In the genomic region with DNA sequence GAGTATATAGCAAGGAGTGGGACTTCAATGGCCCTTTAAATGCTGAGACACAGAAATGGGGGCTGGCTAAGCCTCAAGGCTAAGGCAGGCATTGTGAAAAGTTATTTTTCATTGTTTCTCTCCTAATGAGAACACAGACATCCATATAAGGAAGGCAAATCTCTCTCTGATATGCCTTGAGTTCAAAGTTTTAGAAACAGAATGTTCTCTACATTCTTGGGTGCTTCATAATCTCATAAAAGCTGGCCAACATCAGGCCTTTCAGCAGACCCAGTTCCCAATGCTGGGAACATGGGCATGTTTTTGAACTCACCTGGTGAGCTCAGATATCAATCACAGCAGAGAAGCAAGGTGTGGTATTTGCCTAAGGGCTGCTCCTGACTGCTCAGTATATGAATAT, we compare ENCODE assay signal across 16 cellular contexts. TPM values are rescaled to one million over a fixed set of nuclear protein-coding genes. Genes with fewer than 3 reads are reported as not detected.
A peak's percentile ranks its signal among the peaks of the same experiment; 100 is the strongest.
DNase-seq lines count a peak whose midpoint lies in the region; ATAC-seq and TF ChIP-seq lines count a peak whose summit lies in the region.
"Had no signal": no experiment of that assay in that cellular context is flagged by ENCODE, and none has a peak within 500 bp of the region (broad histone marks: within the 10 kb centered on the region; RNA-seq: fewer than 3 reads in every experiment).

No MANE protein-coding gene starts in this region.

- no peak overlapping the region; the same call in 1 of the 2 replicates for H3K14ac ChIP-seq in IMR-90 (replicated peaks; ENCODE audit: low read depth, low read length)

- peak overlapping the region; percentile 54; the same call in 1 of the 2 replicates for H4K5ac ChIP-seq in IMR-90 (ENCODE audit: low read depth, low read length)

- no peak overlapping the region for H3K4me3 ChIP-seq in IMR-90 (ENCODE audit: insufficient read depth, low read depth, low read length)
- H3K4me3 ChIP-seq in mammary epithelial cell (replicated peaks in 1 of 3; ENCODE audit: insufficient read depth in 1 of 3, low read depth in 2 of 3, low read length in 3 of 3): no peak overlapping the region
- H3K4me3 ChIP-seq in testis: no peak overlapping the region
- no peak overlapping the region for H3K4me3 ChIP-seq in left lung
- H3K4me3 ChIP-seq: dorsolateral prefrontal cortex had no signal

- H4K8ac ChIP-seq in IMR-90 (ENCODE audit: low read depth in 2 of 2, low read length in 2 of 2): peak overlapping the region; percentile 50 to 69; a peak in 3 of 4 replicates

- H4K91ac ChIP-seq in IMR-90 (ENCODE audit: insufficient read depth, low read depth, low read length): peak overlapping the region; percentile 68; the same call in 1 of the 2 replicates

- H2BK20ac ChIP-seq in IMR-90 (ENCODE audit: low read depth, low read length): peak overlapping the region; percentile 39; the same call in 1 of the 2 replicates

- H3K36me3 ChIP-seq in IMR-90 (ENCODE audit: control insufficient read depth, insufficient read depth, low read length) (no peaks in the 10 kb centered on the region), mammary epithelial cell (ENCODE audit: insufficient read depth, low read length) (no peaks in the 10 kb centered on the region), testis (ENCODE audit: low read depth, missing control alignments) (no peaks in the 10 kb centered on the region), left lung (no peaks in the 10 kb centered on the region)

- H2AFZ ChIP-seq in IMR-90 (replicated peaks; ENCODE audit: low read length, poor library complexity): no peak overlapping the region
- H2AFZ ChIP-seq in mammary epithelial cell (ENCODE audit: low read depth, low read length): no peak overlapping the region

- H2AK9ac ChIP-seq in IMR-90 (replicated peaks; ENCODE audit: low read depth, low read length, poor library complexity): no peak overlapping the region

- H3K79me2 ChIP-seq in mammary epithelial cell (ENCODE audit: insufficient read depth, low read length): no peaks in the 10 kb centered on the region

- peak overlapping the region; percentile 64 for H2BK5ac ChIP-seq in IMR-90 (ENCODE audit: low read depth, low read length, poor library complexity, severe bottlenecking)

- H3K4me1 ChIP-seq in IMR-90 (ENCODE audit: control insufficient read depth, insufficient read depth, low read length): peaks cover 2% of the 10 kb centered on the region
- H3K4me1 ChIP-seq in mammary epithelial cell (ENCODE audit: insufficient read depth, low read length): peaks cover 40% of the 10 kb centered on the region
- H3K4me1 ChIP-seq in testis: peaks cover 25% of the 10 kb centered on the region
- H3K4me1 ChIP-seq in left lung: no peaks in the 10 kb centered on the region

- TF ChIP-seq POLR2A in IMR-90 (IDR thresholded peaks at IDR 0.05; ENCODE audit: low read depth, low read length): no peak
- TF ChIP-seq POLR2A in testis (IDR thresholded peaks at IDR 0.05): no peak

- POLR2A ChIA-PET in IMR-90 (lab: Charles Lee; ENCODE audit: unreplicated experiment): no interaction called here

- 0 out of 2 replicates have a peak overlapping the region, but pooled peaks have one; percentile 33 for H3K4ac ChIP-seq in IMR-90 (ENCODE audit: low read depth, low read length)

- no peak overlapping the region for H3K56ac ChIP-seq in IMR-90 (ENCODE audit: extremely low read depth, insufficient read depth, low read length)

- H4K20me1 ChIP-seq in IMR-90 (ENCODE audit: insufficient read depth, low read length): no peaks in the 10 kb centered on the region
- H4K20me1 ChIP-seq in mammary epithelial cell (ENCODE audit: insufficient read depth, low read length): no peaks in the 10 kb centered on the region

- intact Hi-C loops in IMR-90 (cut with micrococcal nuclease) (loop anchor here (5.0 kb wide), 1 partner anchor 94 kb away; no protein-coding TSS in a partner anchor), mammary epithelial cell (cut with micrococcal nuclease) (loop anchor here (5.0 kb wide), 1 partner anchor 49 kb away; a partner anchor contains a TSS), testis (cut with DNase I; ENCODE audit: low total_unique reads) (loop anchor here (5.0 to 10.0 kb wide), 2 partner anchors 89 to 146 kb away; a partner anchor contains a TSS), left lung (cut with DNase I) (loop anchor here in 1 of 2 donors (10.0 kb wide), 1 partner anchor 146 kb away; a partner anchor contains a TSS)
- intact Hi-C loops in activated T-helper 2 cell treated with anti-CD3 and anti-CD28 coated beads, Interferon-gamma antibody, Interleukin-2, Interleukin-4, amounts not matched to agents 10 μg/mL and 5 μg/mL and 100 μg/mL, durations not matched to agents 14 hours and 24 hours and 36 hours (cut with micrococcal nuclease): no loop called here
- intact Hi-C loops in activated CD4-positive, alpha-beta T cell treated with anti-CD3 and anti-CD28 coated beads, Interleukin-2, amount 10 ng/mL, durations not matched to agents 24 days and 14 days (cut with micrococcal nuclease): loop anchor here (10.0 kb wide), 1 partner anchor 176 kb away; a partner anchor contains a TSS

- TF ChIP-seq CTCF in IMR-90 (conservative IDR thresholded peaks at IDR 0.05; ENCODE audit: low read depth, low read length): no peak
- no peak for TF ChIP-seq CTCF in mammary epithelial cell (conservative IDR thresholded peaks at IDR 0.05 in 1 of 2, IDR thresholded peaks at IDR 0.05 in 1 of 2; ENCODE audit: extremely low read depth in 1 of 2, insufficient read depth in 1 of 2, low read depth in 1 of 2, low read length in 2 of 2)
- no peak for TF ChIP-seq CTCF in testis (IDR thresholded peaks at IDR 0.05)
- no peak for TF ChIP-seq CTCF in left lung (IDR thresholded peaks at IDR 0.05)

- dilution Hi-C loops in IMR-90 (cut with HindIII; ENCODE audit: low sequenced_read_pairs, unreplicated experiment) (no loop called here), mammary epithelial cell (cut with HindIII; ENCODE audit: low sequenced_read_pairs) (no loop called here)

- peak overlapping the region; percentile 48; the same call in 1 of the 2 replicates for H3K27ac ChIP-seq in IMR-90 (ENCODE audit: insufficient read depth, low read length)
- H3K27ac ChIP-seq in mammary epithelial cell (ENCODE audit: insufficient read depth, low read depth, low read length): peak overlapping the region; percentile 91
- peak overlapping the region; percentile 91 to 92 for H3K27ac ChIP-seq in testis
- no peak overlapping the region for H3K27ac ChIP-seq in left lung
- H3K27ac ChIP-seq: dorsolateral prefrontal cortex had no signal

- ATAC-seq in IMR-90 (ENCODE audit: low read depth) (peak; percentile 63), left lung (no peak)
- ATAC-seq: left lobe of liver; stimulated activated memory B cell treated with anti-CD40 and anti-IgM and Interleukin-4, amounts not matched to agents 10 μg/mL and 1 μg/mL and 100 μg/mL, for 72 hours had no signal

- H2AK5ac ChIP-seq in IMR-90 (ENCODE audit: low read depth, low read length): no peak overlapping the region

- H3K18ac ChIP-seq in IMR-90 (ENCODE audit: low read depth, low read length): peak overlapping the region; percentile 38; the same call in 1 of the 2 replicates

- no peaks in the 10 kb centered on the region for H3K9me1 ChIP-seq in IMR-90 (ENCODE audit: insufficient read depth, low read length)

- no peaks in the 10 kb centered on the region for H3K9me3 Mint-ChIP-seq in activated T-helper 2 cell treated with anti-CD3 and anti-CD28 coated beads, Interferon-gamma antibody, Interleukin-2, Interleukin-4, amounts not matched to agents 10 μg/mL and 5 μg/mL and 100 μg/mL, durations not matched to agents 14 hours and 24 hours and 36 hours
- no peaks in the 10 kb centered on the region for H3K9me3 Mint-ChIP-seq in activated CD4-positive, alpha-beta T cell treated with anti-CD3 and anti-CD28 coated beads, Interleukin-2, amount 10 ng/mL, durations not matched to agents 24 days and 14 days
- H3K9me3 Mint-ChIP-seq: activated B cell treated with CpG ODN at 0.5 μM for 24 hours; stimulated activated memory B cell treated with anti-CD40 and anti-IgM and Interleukin-4, amounts not matched to agents 10 μg/mL and 1 μg/mL and 100 μg/mL, for 72 hours had no signal

- no peak overlapping the region for H2BK15ac ChIP-seq in IMR-90 (ENCODE audit: low read depth, low read length)

- no peak overlapping the region for H3K9ac ChIP-seq in IMR-90 (ENCODE audit: low read depth, low read length)
- peak overlapping the region; percentile 22 for H3K9ac ChIP-seq in mammary epithelial cell (ENCODE audit: insufficient read depth, low read length)

- peaks cover 1% of the 10 kb centered on the region for H3K4me1 Mint-ChIP-seq in activated T-helper 2 cell treated with anti-CD3 and anti-CD28 coated beads, Interferon-gamma antibody, Interleukin-2, Interleukin-4, amounts not matched to agents 10 μg/mL and 5 μg/mL and 100 μg/mL, durations not matched to agents 14 hours and 24 hours and 36 hours (ENCODE audit: low read depth)
- H3K4me1 Mint-ChIP-seq in activated CD4-positive, alpha-beta T cell treated with anti-CD3 and anti-CD28 coated beads, Interleukin-2, amount 10 ng/mL, durations not matched to agents 24 days and 14 days: peaks cover 1% of the 10 kb centered on the region

- H3K4me3 Mint-ChIP-seq in activated T-helper 2 cell treated with anti-CD3 and anti-CD28 coated beads, Interferon-gamma antibody, Interleukin-2, Interleukin-4, amounts not matched to agents 10 μg/mL and 5 μg/mL and 100 μg/mL, durations not matched to agents 14 hours and 24 hours and 36 hours (ENCODE audit: low read depth): no peak overlapping the region
- H3K4me3 Mint-ChIP-seq in activated CD4-positive, alpha-beta T cell treated with anti-CD3 and anti-CD28 coated beads, Interleukin-2, amount 10 ng/mL, durations not matched to agents 24 days and 14 days: no peak overlapping the region
- H3K4me3 Mint-ChIP-seq: activated B cell treated with CpG ODN at 0.5 μM for 24 hours; stimulated activated memory B cell treated with anti-CD40 and anti-IgM and Interleukin-4, amounts not matched to agents 10 μg/mL and 1 μg/mL and 100 μg/mL, for 72 hours had no signal

- H3K4me2 ChIP-seq in IMR-90 (ENCODE audit: low read depth, low read length): no peak overlapping the region
- H3K4me2 ChIP-seq in mammary epithelial cell (ENCODE audit: insufficient read depth, low read depth, low read length): peak overlapping the region; percentile 47

- in situ Hi-C loops in IMR-90 (cut with MboI; ENCODE audit: low sequenced_read_pairs): loop anchor here (5.0 to 25.0 kb wide), 3 partner anchors 136 to 599 kb away; no protein-coding TSS in a partner anchor
- in situ Hi-C loops in mammary epithelial cell (cut with MboI; ENCODE audit: low sequenced_read_pairs in 2 of 2): loop anchor here (10.0 to 25.0 kb wide), 5 partner anchors 146 to 599 kb away; a partner anchor contains a TSS

- no peak overlapping the region for H3K23ac ChIP-seq in IMR-90 (ENCODE audit: low read depth, low read length)

- no peaks in the 10 kb centered on the region for H3K79me1 ChIP-seq in IMR-90 (ENCODE audit: low read depth in 1 of 2, low read length in 2 of 2)

- CTCF ChIA-PET in IMR-90 (lab: Yijun Ruan, JAX): no interaction called here
- CTCF ChIA-PET in mammary epithelial cell (lab: Charles Lee; ENCODE audit: low non-redundant PET): interaction anchor here (0.6 kb wide), 1 partner anchor 293 kb away, joined by 3 read pairs; no protein-coding TSS in a partner anchor

- TF ChIP-seq RAD21 in IMR-90 (IDR thresholded peaks at IDR 0.05; ENCODE audit: low read length): no peak

- H3K27me3 Mint-ChIP-seq in activated T-helper 2 cell treated with anti-CD3 and anti-CD28 coated beads, Interferon-gamma antibody, Interleukin-2, Interleukin-4, amounts not matched to agents 10 μg/mL and 5 μg/mL and 100 μg/mL, durations not matched to agents 14 hours and 24 hours and 36 hours (ENCODE audit: low read depth): no peaks in the 10 kb centered on the region
- H3K27me3 Mint-ChIP-seq in activated CD4-positive, alpha-beta T cell treated with anti-CD3 and anti-CD28 coated beads, Interleukin-2, amount 10 ng/mL, durations not matched to agents 24 days and 14 days: peaks cover 2% of the 10 kb centered on the region
- H3K27me3 Mint-ChIP-seq: activated B cell treated with CpG ODN at 0.5 μM for 24 hours; stimulated activated memory B cell treated with anti-CD40 and anti-IgM and Interleukin-4, amounts not matched to agents 10 μg/mL and 1 μg/mL and 100 μg/mL, for 72 hours had no signal

- peak overlapping the region; percentile 42; the same call in 1 of the 2 replicates for H2BK120ac ChIP-seq in IMR-90 (ENCODE audit: low read depth, low read length)

- H3K9me3 ChIP-seq in IMR-90 (ENCODE audit: control insufficient read depth, insufficient read depth, low read length) (no peaks in the 10 kb centered on the region), mammary epithelial cell (replicated peaks; ENCODE audit: insufficient read depth, low read length) (no peaks in the 10 kb centered on the region), testis (no peaks in the 10 kb centered on the region), left lung (no peaks in the 10 kb centered on the region)

- H3K27ac Mint-ChIP-seq in activated T-helper 2 cell treated with anti-CD3 and anti-CD28 coated beads, Interferon-gamma antibody, Interleukin-2, Interleukin-4, amounts not matched to agents 10 μg/mL and 5 μg/mL and 100 μg/mL, durations not matched to agents 14 hours and 24 hours and 36 hours: no peak overlapping the region
- H3K27ac Mint-ChIP-seq in activated CD4-positive, alpha-beta T cell treated with anti-CD3 and anti-CD28 coated beads, Interleukin-2, amount 10 ng/mL, durations not matched to agents 24 days and 14 days: no peak overlapping the region
- H3K27ac Mint-ChIP-seq: activated B cell treated with CpG ODN at 0.5 μM for 24 hours; stimulated activated memory B cell treated with anti-CD40 and anti-IgM and Interleukin-4, amounts not matched to agents 10 μg/mL and 1 μg/mL and 100 μg/mL, for 72 hours had no signal

- H3K36me3 Mint-ChIP-seq in activated T-helper 2 cell treated with anti-CD3 and anti-CD28 coated beads, Interferon-gamma antibody, Interleukin-2, Interleukin-4, amounts not matched to agents 10 μg/mL and 5 μg/mL and 100 μg/mL, durations not matched to agents 14 hours and 24 hours and 36 hours (ENCODE audit: low read depth): no peaks in the 10 kb centered on the region
- H3K36me3 Mint-ChIP-seq in activated CD4-positive, alpha-beta T cell treated with anti-CD3 and anti-CD28 coated beads, Interleukin-2, amount 10 ng/mL, durations not matched to agents 24 days and 14 days (ENCODE audit: low read depth): no peaks in the 10 kb centered on the region
- H3K36me3 Mint-ChIP-seq: stimulated activated memory B cell treated with anti-CD40 and anti-IgM and Interleukin-4, amounts not matched to agents 10 μg/mL and 1 μg/mL and 100 μg/mL, for 72 hours had no signal

- DNase-seq in IMR-90: peak; percentile 21
- peak; percentile 81 for DNase-seq in mammary epithelial cell
- DNase-seq in iris pigment epithelial cell (ENCODE audit: low read depth): peak; percentile 44
- DNase-seq in testis: peak; percentile 56
- no peak for DNase-seq in effector CD4-positive, alpha-beta T cell
- no peak for DNase-seq in left lung
- no peak for DNase-seq in activated T-helper 2 cell treated with anti-CD3 and anti-CD28 coated beads, Interferon-gamma antibody, Interleukin-2, Interleukin-4, amounts not matched to agents 10 μg/mL and 5 μg/mL and 100 μg/mL, durations not matched to agents 14 hours and 24 hours and 36 hours (ENCODE audit: low spot score)
- DNase-seq in activated CD4-positive, alpha-beta T cell treated with anti-CD3 and anti-CD28 coated beads, Interleukin-2, amount 10 ng/mL, durations not matched to agents 24 days and 14 days: no peak
- DNase-seq: activated B cell treated with CpG ODN at 0.5 μM for 24 hours; activated effector memory CD4-positive, alpha-beta T cell treated with Interleukin-2 at 50 U/mL for 16 hours; dorsolateral prefrontal cortex; GOT3; NCI-H1417; NCI-H226 had no signal

- BruUV-seq in IMR-90 (replicated peaks; lab: Mats Ljungman, UMichigan) (no TSS peak), mammary epithelial cell (replicated peaks; lab: Mats Ljungman, UMichigan) (no TSS peak)

- H3K27me3 ChIP-seq in IMR-90 (ENCODE audit: control insufficient read depth, insufficient read depth, low read length) (peaks cover 4% of the 10 kb centered on the region; the same call in 1 of the 2 replicates), mammary epithelial cell (ENCODE audit: insufficient read depth, low read length) (peaks cover 3% of the 10 kb centered on the region), testis (no peaks in the 10 kb centered on the region), left lung (peaks cover 0 to 1% of the 10 kb centered on the region in 2 donors)

RNA-seq across cellular contexts. Expression of a gene that starts 19.4 kb away (rescaled TPM):
- total RNA-seq in IMR-90 (2012; rRNA removed) (under 0.01 TPM in 2 replicates), mammary epithelial cell (under 1 TPM; 0.14 to 0.50 TPM), testis (10 to 100 TPM; 29.5 to 37.9 TPM), left lung (under 1 TPM; 0.17 to 0.21 TPM)
- polyA plus RNA-seq in IMR-90 (2012; rRNA removed) (0.16 and 0.26 TPM in 2 replicates), mammary epithelial cell (0.06 TPM), testis (ENCODE audit: insufficient read depth, low read depth, low replicate concordance) (5.3 TPM)
- polyA plus RNA-seq in IMR-90 (2012; cell fraction: cytosol; rRNA removed): 0.05 TPM in 1 of 2 replicates, not detected in the other
- polyA plus RNA-seq in IMR-90 (2012; cell fraction: nucleus; rRNA removed; ENCODE audit: low replicate concordance): 1.5 and 1.9 TPM in 2 replicates
- not detected for polyA minus RNA-seq in mammary epithelial cell
- total RNA-seq in activated T-helper 2 cell treated with anti-CD3 and anti-CD28 coated beads, Interferon-gamma antibody, Interleukin-2, Interleukin-4, amounts not matched to agents 10 μg/mL and 5 μg/mL and 100 μg/mL, durations not matched to agents 14 hours and 24 hours and 36 hours: not detected in 2 replicates
- 0.16 and 0.21 TPM in 2 replicates for total RNA-seq in activated CD4-positive, alpha-beta T cell treated with anti-CD3 and anti-CD28 coated beads, Interleukin-2, amount 10 ng/mL, durations not matched to agents 24 days and 14 days

RNA-seq across cellular contexts. Expression of a gene that starts 46.6 kb away (rescaled TPM):
- 11.1 and 16.7 TPM in 2 replicates for total RNA-seq in IMR-90 (2012; rRNA removed)
- 27.3 and 31.9 TPM in 2 replicates for polyA plus RNA-seq in IMR-90 (2012; rRNA removed)
- polyA plus RNA-seq in IMR-90 (2012; cell fraction: cytosol; rRNA removed): 8.5 and 18.2 TPM in 2 replicates
- polyA plus RNA-seq in IMR-90 (2012; cell fraction: nucleus; rRNA removed; ENCODE audit: low replicate concordance): 7.3 and 25.4 TPM in 2 replicates
- 10 to 100 TPM; 33.3 to 98.1 TPM for total RNA-seq in mammary epithelial cell
- polyA plus RNA-seq in mammary epithelial cell: 35.8 TPM
- 20.3 TPM for polyA minus RNA-seq in mammary epithelial cell
- total RNA-seq in testis: 100 to 1,000 TPM; 132 to 149 TPM
- 62.6 TPM for polyA plus RNA-seq in testis (ENCODE audit: insufficient read depth, low read depth, low replicate concordance)
- 10 to 100 TPM; 67.5 to 77.2 TPM for total RNA-seq in left lung
- 6.1 TPM in 2 replicates for total RNA-seq in activated T-helper 2 cell treated with anti-CD3 and anti-CD28 coated beads, Interferon-gamma antibody, Interleukin-2, Interleukin-4, amounts not matched to agents 10 μg/mL and 5 μg/mL and 100 μg/mL, durations not matched to agents 14 hours and 24 hours and 36 hours
- 3.7 and 4.4 TPM in 2 replicates for total RNA-seq in activated CD4-positive, alpha-beta T cell treated with anti-CD3 and anti-CD28 coated beads, Interleukin-2, amount 10 ng/mL, durations not matched to agents 24 days and 14 days

Comparison
In these comparisons a context has a peak if more than half of its experiments do, and no peak if none do; other contexts are left out.
1. DNase-seq: peak in IMR-90 (single experiment), mammary epithelial cell (single experiment), iris pigment epithelial cell (single experiment) and testis (single experiment); none in effector CD4-positive, alpha-beta T cell (single experiment), left lung (0 of 2), activated T-helper 2 cell treated with anti-CD3 and anti-CD28 coated beads, Interferon-gamma antibody, Interleukin-2, Interleukin-4, amounts not matched to agents 10 μg/mL and 5 μg/mL and 100 μg/mL, durations not matched to agents 14 hours and 24 hours and 36 hours (single experiment) and activated CD4-positive, alpha-beta T cell treated with anti-CD3 and anti-CD28 coated beads, Interleukin-2, amount 10 ng/mL, durations not matched to agents 24 days and 14 days (single experiment).
2. H3K27ac ChIP-seq: peak in IMR-90 (single experiment), mammary epithelial cell (single experiment) and testis (2 of 2); none in left lung (0 of 2).
3. RNA of a gene that starts 19.4 kb away (total RNA-seq): 29.5 to 37.9 TPM in testis; 0.14 to 0.50 TPM in mammary epithelial cell, 0.17 to 0.21 TPM in left lung, 0.16 to 0.21 TPM in activated CD4-positive, alpha-beta T cell treated with anti-CD3 and anti-CD28 coated beads, Interleukin-2, amount 10 ng/mL, durations not matched to agents 24 days and 14 days, under 0.01 TPM in IMR-90 and not detected in activated T-helper 2 cell treated with anti-CD3 and anti-CD28 coated beads, Interferon-gamma antibody, Interleukin-2, Interleukin-4, amounts not matched to agents 10 μg/mL and 5 μg/mL and 100 μg/mL, durations not matched to agents 14 hours and 24 hours and 36 hours; every median in the first group is over 10 times any median in the second.